Comparison of ENCODE assay signal across 4 cellular contexts in genomic region chr4:10405672-10406071, GRCh38.
"Had no signal": no experiment of that assay in that cellular context is flagged by ENCODE, and none has a peak within 500 bp of the region (broad histone marks: within the 10 kb centered on the region; RNA-seq: fewer than 3 reads in every experiment).

No MANE protein-coding gene starts in this region.

- DNase-seq: H9, HCEC 1CT, IMR-90 had no signal

- H3K4me3 ChIP-seq: GM23338 had no signal

- H3K4me2 ChIP-seq: GM23338 had no signal
